ENCODE assay signal across 30 cellular contexts in genomic region chrX:56313308-56313707, GRCh38.
"Had no signal": no experiment of that assay in that cellular context is flagged by ENCODE, and none has a peak within 500 bp of the region (broad histone marks: within the 10 kb centered on the region; RNA-seq: fewer than 3 reads in every experiment).

No MANE protein-coding gene starts in this region.

- H3K27me3 ChIP-seq: hepatocyte, left lung, testis, thyroid gland, transverse colon, upper lobe of left lung, vagina had no signal

- H3K27me3 Mint-ChIP-seq: naive B cell had no signal

- DNase-seq: kidney; left colon; left lung; lower lobe of right lung; mesendoderm; naive B cell; nucleus accumbens; pancreas; posterior cingulate gyrus; retina; right cardiac atrium; stimulated activated CD4-positive, alpha-beta T cell treated with anti-CD3 and anti-CD28 coated beads, Interleukin-12 subunit alpha, Interleukin-12 subunit beta, amount 100 ng/mL, for 4 hours; stimulated activated CD4-positive, alpha-beta T cell treated with anti-CD3 and anti-CD28 coated beads, Interleukin-15, amount 100 ng/mL, for 24 hours; stimulated activated CD4-positive, alpha-beta T cell treated with anti-CD3 and anti-CD28 coated beads, Interleukin-2, amount 100 ng/mL, for 24 hours; stimulated activated CD4-positive, alpha-beta T cell treated with anti-CD3 and anti-CD28 coated beads, Interleukin-4, amount 100 ng/mL, for 1 hour; stimulated activated naive B cell treated with anti-CD40 and anti-IgM and Interleukin-4, amounts not matched to agents 10 μg/mL and 1 μg/mL and 100 μg/mL, for 72 hours; stimulated activated naive CD8-positive, alpha-beta T cell treated with anti-CD3 and anti-CD28 coated beads, Interleukin-15, Interleukin-2, amounts not matched to agents 100 U/mL and 50 U/mL, for 24 hours; stomach; testis; thyroid gland; transverse colon; upper lobe of left lung had no signal

- ATAC-seq: left colon; left lung; lower lobe of right lung; pancreas; right cardiac atrium; sciatic nerve; stimulated activated naive B cell treated with anti-CD40 and anti-IgM and Interleukin-4, amounts not matched to agents 10 μg/mL and 1 μg/mL and 100 μg/mL, for 72 hours; stimulated activated naive CD8-positive, alpha-beta T cell treated with anti-CD3 and anti-CD28 coated beads, Interleukin-15, Interleukin-2, amounts not matched to agents 100 U/mL and 50 U/mL, for 24 hours had no signal

- H3K36me3 Mint-ChIP-seq: mesothelial cell of epicardium had no signal

- H3K4me3 Mint-ChIP-seq: mesothelial cell of epicardium; naive B cell; nephron; neural crest cell; stimulated activated naive B cell treated with anti-CD40 and anti-IgM and Interleukin-4, amounts not matched to agents 10 μg/mL and 1 μg/mL and 100 μg/mL, for 72 hours had no signal

- H3K27ac Mint-ChIP-seq: mesothelial cell of epicardium; naive B cell; nephron; stimulated activated naive B cell treated with anti-CD40 and anti-IgM and Interleukin-4, amounts not matched to agents 10 μg/mL and 1 μg/mL and 100 μg/mL, for 72 hours had no signal

- H3K27ac ChIP-seq: hepatocyte, left lung, lower lobe of right lung, pancreas, prostate gland, skin epidermis, stomach, testis, thyroid gland, transverse colon, upper lobe of left lung, vagina had no signal

- H3K4me1 Mint-ChIP-seq: mesothelial cell of epicardium, naive B cell, nephron, neural crest cell had no signal

- H3K4me3 ChIP-seq: hepatocyte, left lung, lower lobe of right lung, pancreas, prostate gland, skin epidermis, stomach, testis, thyroid gland, transverse colon, upper lobe of left lung, vagina had no signal

- H3K9me3 Mint-ChIP-seq: neural crest cell had no signal

- H3K4me1 ChIP-seq: left lung, lower lobe of right lung, pancreas, prostate gland, stomach, testis, thyroid gland, transverse colon, upper lobe of left lung, vagina had no signal
